In genomic region chr7:30224511-30225031, GRCh38 we compare ENCODE assay signal across 10 cellular contexts. TPM values are rescaled to one million over a fixed set of nuclear protein-coding genes. Genes with fewer than 3 reads are reported as not detected.
A peak's percentile ranks its signal among the peaks of the same experiment; 100 is the strongest.
DNase-seq lines count a peak whose midpoint lies in the region; ATAC-seq, FAIRE-seq and TF ChIP-seq lines count a peak whose summit lies in the region.
"Had no signal": no experiment of that assay in that cellular context is flagged by ENCODE, and none has a peak within 500 bp of the region (broad histone marks: within the 10 kb centered on the region; RNA-seq: fewer than 3 reads in every experiment).

No MANE protein-coding gene starts in this region.

- FAIRE-seq in kidney (lab: Jason Lieb, UNC) (no peak), frontal cortex (lab: Jason Lieb, UNC) (no peak)

- CTCF ChIA-PET in AG04449 (lab: Yijun Ruan, JAX) = interaction anchor here (0.8 to 1.4 kb wide), 2 partner anchors 50 to 340 kb away, joined by 3 read pairs; no protein-coding TSS in a partner anchor

- ATAC-seq in GM21786 (IDR thresholded peaks at IDR 0.05; ENCODE audit: unreplicated experiment) = peak; percentile 37

- no peak overlapping the region for H3K27ac ChIP-seq in kidney (ENCODE audit: low read depth in 2 of 2, low read length in 2 of 2)

- H3K9me3 ChIP-seq in kidney (ENCODE audit: control insufficient read depth in 1 of 2, low read length in 2 of 2) = peaks cover 0 to 7% of the 10 kb centered on the region in 2 donors
- H3K9me3 ChIP-seq: Caco-2 had no signal

- DNase-seq in AG04449 (ENCODE audit: low read depth, low spot score) = peak; percentile 26
- DNase-seq in RKO (ENCODE audit: low spot score) = peak; percentile 29
- peak; percentile 75 for DNase-seq in fibroblast of peridontal ligament (ENCODE audit: extremely low read depth)
- no peak for DNase-seq in kidney
- no peak for DNase-seq in GM10266 (ENCODE audit: extremely low spot score)
- DNase-seq in hippocampal formation (lab: John Stamatoyannopoulos, UW) = no peak
- no peak for DNase-seq in frontal cortex (ENCODE audit: low spot score in 2 of 2)
- DNase-seq: Caco-2 had no signal

- no peak overlapping the region for H3K9ac ChIP-seq in kidney (ENCODE audit: low read length in 2 of 2)

- POLR2A ChIA-PET in AG04449 (lab: Yijun Ruan, JAX) = no interaction called here

- H3K36me3 ChIP-seq in kidney (ENCODE audit: control insufficient read depth in 1 of 2, insufficient read depth in 2 of 2, low read length in 2 of 2) = no peaks in the 10 kb centered on the region

- H3K4me3 ChIP-seq in AG04449 (ENCODE audit: low read depth, low read length) (no peak overlapping the region), kidney (ENCODE audit: low read length in 2 of 2) (no peak overlapping the region)
- H3K4me3 ChIP-seq: hepatocyte had no signal

- intact Hi-C loops in kidney (cut with DNase I) = no loop called here

- H3K4me1 ChIP-seq in kidney (ENCODE audit: control insufficient read depth in 1 of 2, insufficient read depth in 1 of 2, low read depth in 1 of 2, low read length in 2 of 2) = peaks cover 13 to 14% of the 10 kb centered on the region in 2 donors

- no peak for TF ChIP-seq CTCF in AG04449 (IDR thresholded peaks at IDR 0.05; ENCODE audit: insufficient read depth, low read length, missing control alignments)
- no peak for TF ChIP-seq CTCF in kidney (IDR thresholded peaks at IDR 0.05; ENCODE audit: borderline replicate concordance, extremely low read depth, insufficient read depth)
- TF ChIP-seq CTCF in GM10266 (IDR thresholded peaks at IDR 0.05; ENCODE audit: control insufficient read depth, insufficient read depth, low read depth, missing control alignments) = no peak

RNA-seq across cellular contexts. Expression of gene ZNRF2, which starts 59.8 kb away (rescaled TPM):
- total RNA-seq in kidney = 32.2 TPM
- 16.2 TPM for polyA plus RNA-seq in kidney (ENCODE audit: insufficient read depth, low read depth, low replicate concordance)
- 57.1 TPM for total RNA-seq in frontal cortex

Comparison
In these comparisons a context has a peak if more than half of its experiments do, and no peak if none do; other contexts are left out.
1. DNase-seq: peak in AG04449 (single experiment), RKO (single experiment) and fibroblast of peridontal ligament (single experiment); none in kidney (single experiment), GM10266 (single experiment), hippocampal formation (0 of 2) and frontal cortex (0 of 2).